In genomic region chr6:43989556-43990248, GRCh38 we compare ENCODE assay signal across 15 cellular contexts.
DNase-seq lines count a peak whose midpoint lies in the region; ATAC-seq and TF ChIP-seq lines count a peak whose summit lies in the region.
"Had no signal": no experiment of that assay in that cellular context is flagged by ENCODE, and none has a peak within 500 bp of the region (broad histone marks: within the 10 kb centered on the region; RNA-seq: fewer than 3 reads in every experiment).

No MANE protein-coding gene starts in this region.

- H3K14ac ChIP-seq in trophoblast cell (ENCODE audit: low read length): no peak overlapping the region

- H3K79me2 ChIP-seq in OCI-LY3 (ENCODE audit: low read length) (no peaks in the 10 kb centered on the region), trophoblast cell (ENCODE audit: control insufficient read depth, insufficient read depth, low read length, poor library complexity) (no peaks in the 10 kb centered on the region)

- CTCF ChIA-PET in naive thymus-derived CD4-positive, alpha-beta T cell (lab: Charles Lee): no interaction called here

- no peaks in the 10 kb centered on the region for H3K9me3 ChIP-seq in OCI-LY3 (ENCODE audit: insufficient read depth, low read length)
- H3K9me3 ChIP-seq in sigmoid colon: no peaks in the 10 kb centered on the region
- no peaks in the 10 kb centered on the region for H3K9me3 ChIP-seq in trophoblast cell (ENCODE audit: insufficient read depth, low read depth, low read length)
- no peaks in the 10 kb centered on the region for H3K9me3 ChIP-seq in naive thymus-derived CD4-positive, alpha-beta T cell (ENCODE audit: control insufficient read depth in 2 of 3, low read length in 3 of 3)
- H3K9me3 ChIP-seq: tibial artery had no signal

- no peak for ATAC-seq in naive thymus-derived CD4-positive, alpha-beta T cell

- no peak overlapping the region for H3K23ac ChIP-seq in trophoblast cell (ENCODE audit: low read length)

- POLR2A ChIA-PET in naive thymus-derived CD4-positive, alpha-beta T cell (lab: Charles Lee): no interaction called here

- no peaks in the 10 kb centered on the region for H4K20me1 ChIP-seq in OCI-LY3 (ENCODE audit: insufficient read depth, low read length)

- no peak overlapping the region for H2BK12ac ChIP-seq in trophoblast cell (ENCODE audit: low read length)

- DNase-seq in DMS53 (lab: John Stamatoyannopoulos, UW): peak; percentile 36
- no peak for DNase-seq in DMS53 treated with DMSO at 0.1 percent for 48 hours (lab: John Stamatoyannopoulos, UW; ENCODE audit: unreplicated experiment)
- DNase-seq in glutamatergic neuron: no peak
- no peak for DNase-seq in sigmoid colon
- no peak for DNase-seq in endothelial cell (ENCODE audit: low spot score)
- DNase-seq in trophoblast cell: no peak
- DNase-seq in naive thymus-derived CD4-positive, alpha-beta T cell: no peak
- DNase-seq: activated CD8-positive, alpha-beta memory T cell treated with anti-CD3 and anti-CD28 coated beads for 24 hours; activated gamma-delta T cell; CD4-positive, alpha-beta memory T cell; NCI-H187 treated with DMSO at 0.1 percent for 48 hours; stimulated activated CD4-positive, alpha-beta T cell treated with anti-CD3 and anti-CD28 coated beads, Interleukin-2, amount 100 ng/mL, for 24 hours; stimulated activated CD8-positive, alpha-beta memory T cell treated with anti-CD3 and anti-CD28 coated beads, Interleukin-4, amount 100 ng/mL, for 48 hours; tibial artery had no signal

- H3K79me1 ChIP-seq in trophoblast cell (ENCODE audit: low read length): no peaks in the 10 kb centered on the region

- H3K27me3 Mint-ChIP-seq in glutamatergic neuron (ENCODE audit: unreplicated experiment): peaks cover 5% of the 10 kb centered on the region
- no peaks in the 10 kb centered on the region for H3K27me3 Mint-ChIP-seq in endothelial cell (ENCODE audit: unreplicated experiment)
- H3K27me3 Mint-ChIP-seq in naive thymus-derived CD4-positive, alpha-beta T cell: peaks cover 0 to 3% (median 0%) of the 10 kb centered on the region in 5 donors

- H3K27ac Mint-ChIP-seq in glutamatergic neuron (ENCODE audit: unreplicated experiment) (peak overlapping the region; percentile 41), endothelial cell (ENCODE audit: unreplicated experiment) (no peak overlapping the region)
- no peak overlapping the region for H3K27ac Mint-ChIP-seq in naive thymus-derived CD4-positive, alpha-beta T cell
- H3K27ac Mint-ChIP-seq: CD4-positive, alpha-beta memory T cell had no signal

- H2AFZ ChIP-seq in OCI-LY3 (ENCODE audit: low read depth, low read length): peak overlapping the region; percentile 17; the same call in 1 of the 2 replicates
- H2AFZ ChIP-seq in trophoblast cell (ENCODE audit: insufficient read depth, low read length, poor library complexity): no peak overlapping the region

- no peak overlapping the region for H3K18ac ChIP-seq in trophoblast cell (ENCODE audit: low read length)

- no peak overlapping the region for H4K91ac ChIP-seq in trophoblast cell (ENCODE audit: low read depth, low read length)

- peaks cover 11% of the 10 kb centered on the region for H3K4me1 ChIP-seq in OCI-LY3 (ENCODE audit: low read length)
- peaks cover 0 to 20% (median 16%) of the 10 kb centered on the region in 4 donors for H3K4me1 ChIP-seq in sigmoid colon
- H3K4me1 ChIP-seq in trophoblast cell (ENCODE audit: control insufficient read depth in 1 of 2, insufficient read depth in 2 of 2, low read length in 2 of 2): peaks cover 0 to 12% of the 10 kb centered on the region in 2 experiments
- H3K4me1 ChIP-seq in naive thymus-derived CD4-positive, alpha-beta T cell (ENCODE audit: control insufficient read depth in 2 of 2, insufficient read depth in 2 of 2, low read length in 2 of 2): no peaks in the 10 kb centered on the region

- H2BK120ac ChIP-seq in trophoblast cell (ENCODE audit: insufficient read depth, low read length, poor library complexity): no peak overlapping the region

- no peaks in the 10 kb centered on the region for H3K36me3 ChIP-seq in OCI-LY3 (replicated peaks; ENCODE audit: low read depth, low read length)
- no peaks in the 10 kb centered on the region for H3K36me3 ChIP-seq in sigmoid colon
- H3K36me3 ChIP-seq in trophoblast cell (ENCODE audit: control insufficient read depth in 1 of 2, insufficient read depth in 2 of 2, low read length in 2 of 2): no peaks in the 10 kb centered on the region
- H3K36me3 ChIP-seq in naive thymus-derived CD4-positive, alpha-beta T cell (ENCODE audit: control insufficient read depth in 2 of 3, insufficient read depth in 3 of 3, low read length in 3 of 3): no peaks in the 10 kb centered on the region
- H3K36me3 ChIP-seq: tibial artery had no signal

- peaks cover 6% of the 10 kb centered on the region for H3K9me3 Mint-ChIP-seq in glutamatergic neuron (ENCODE audit: unreplicated experiment)
- H3K9me3 Mint-ChIP-seq in endothelial cell (ENCODE audit: unreplicated experiment): no peaks in the 10 kb centered on the region
- no peaks in the 10 kb centered on the region for H3K9me3 Mint-ChIP-seq in naive thymus-derived CD4-positive, alpha-beta T cell
- H3K9me3 Mint-ChIP-seq: CD4-positive, alpha-beta memory T cell had no signal

- H3K4me3 ChIP-seq in OCI-LY3 (ENCODE audit: low read length): no peak overlapping the region
- no peak overlapping the region for H3K4me3 ChIP-seq in sigmoid colon
- H3K4me3 ChIP-seq in trophoblast cell (ENCODE audit: low read depth, low read length): no peak overlapping the region
- H3K4me3 ChIP-seq in naive thymus-derived CD4-positive, alpha-beta T cell (ENCODE audit: low read length): no peak overlapping the region
- H3K4me3 ChIP-seq: tibial artery had no signal

- H3K4me2 ChIP-seq in OCI-LY3 (ENCODE audit: low read length) (no peak overlapping the region), trophoblast cell (ENCODE audit: low read length) (no peak overlapping the region)

- H3K27me3 ChIP-seq in OCI-LY3 (ENCODE audit: low read depth, low read length) (peaks cover 8% of the 10 kb centered on the region), sigmoid colon (no peaks in the 10 kb centered on the region), trophoblast cell (ENCODE audit: insufficient read depth, low read length) (no peaks in the 10 kb centered on the region)
- no peaks in the 10 kb centered on the region for H3K27me3 ChIP-seq in naive thymus-derived CD4-positive, alpha-beta T cell (ENCODE audit: control insufficient read depth in 2 of 2, insufficient read depth in 2 of 2, low read length in 2 of 2)

- H3K27ac ChIP-seq in OCI-LY3 (ENCODE audit: low read length) (no peak overlapping the region), sigmoid colon (peak overlapping the region; percentile 38 to 77 (median 72)), trophoblast cell (ENCODE audit: low read depth, low read length) (no peak overlapping the region)
- H3K27ac ChIP-seq in naive thymus-derived CD4-positive, alpha-beta T cell (ENCODE audit: low read depth, low read length): no peak overlapping the region
- H3K27ac ChIP-seq: tibial artery had no signal

- H4K8ac ChIP-seq in trophoblast cell (ENCODE audit: low read depth, low read length): no peak overlapping the region

- H3K4me1 Mint-ChIP-seq in glutamatergic neuron (ENCODE audit: low read depth, unreplicated experiment) (peaks cover 2% of the 10 kb centered on the region), endothelial cell (ENCODE audit: unreplicated experiment) (no peaks in the 10 kb centered on the region)
- H3K4me1 Mint-ChIP-seq in naive thymus-derived CD4-positive, alpha-beta T cell: no peaks in the 10 kb centered on the region
- H3K4me1 Mint-ChIP-seq: CD4-positive, alpha-beta memory T cell had no signal

- intact Hi-C loops in sigmoid colon (cut with DNase I): no loop called here
- intact Hi-C loops in naive thymus-derived CD4-positive, alpha-beta T cell (cut with micrococcal nuclease): no loop called here

- 77 to 86% methylated on average over 10 of the region's 10 CpGs for whole genome bisulfite sequencing in sigmoid colon, 2 donors
- no CpG with 5 or more reads among the region's 10 CpGs for whole genome bisulfite sequencing in trophoblast cell (ENCODE audit: extremely low coverage, insufficient coverage, insufficient read length)

- no peak overlapping the region for H3K4me3 Mint-ChIP-seq in glutamatergic neuron (ENCODE audit: unreplicated experiment)
- H3K4me3 Mint-ChIP-seq in endothelial cell (ENCODE audit: unreplicated experiment): no peak overlapping the region
- H3K4me3 Mint-ChIP-seq in naive thymus-derived CD4-positive, alpha-beta T cell: no peak overlapping the region
- H3K4me3 Mint-ChIP-seq: CD4-positive, alpha-beta memory T cell had no signal

- no peak overlapping the region for H2BK5ac ChIP-seq in trophoblast cell (ENCODE audit: low read depth, low read length, poor library complexity)

- TF ChIP-seq CTCF in OCI-LY3 (IDR thresholded peaks at IDR 0.05; ENCODE audit: low read depth, low read length): no peak
- TF ChIP-seq CTCF in glutamatergic neuron (IDR thresholded peaks at IDR 0.05; ENCODE audit: partially characterized antibody, unreplicated experiment): no peak
- TF ChIP-seq CTCF in sigmoid colon (IDR thresholded peaks at IDR 0.05): no peak
- no peak for TF ChIP-seq CTCF in endothelial cell (IDR thresholded peaks at IDR 0.05; ENCODE audit: unreplicated experiment)

- H3K9ac ChIP-seq in OCI-LY3 (ENCODE audit: low read length): no peak overlapping the region
- H3K9ac ChIP-seq in trophoblast cell (ENCODE audit: low read length): no peak overlapping the region

- no peak overlapping the region for H4K12ac ChIP-seq in trophoblast cell (ENCODE audit: low read depth, low read length)

- TF ChIP-seq POLR2A in sigmoid colon (IDR thresholded peaks at IDR 0.05): no peak

- H3K36me3 Mint-ChIP-seq in glutamatergic neuron (ENCODE audit: unreplicated experiment) (no peaks in the 10 kb centered on the region), endothelial cell (ENCODE audit: low read depth, unreplicated experiment) (no peaks in the 10 kb centered on the region)
- no peaks in the 10 kb centered on the region for H3K36me3 Mint-ChIP-seq in naive thymus-derived CD4-positive, alpha-beta T cell
- H3K36me3 Mint-ChIP-seq: CD4-positive, alpha-beta memory T cell had no signal

- no peak overlapping the region for H3K4ac ChIP-seq in trophoblast cell (ENCODE audit: low read depth, low read length)

- TF ChIP-seq EP300 in sigmoid colon (IDR thresholded peaks at IDR 0.05): no peak

- no peak overlapping the region for H2AK5ac ChIP-seq in trophoblast cell (ENCODE audit: low read length)

Comparison
In these comparisons a context has a peak if more than half of its experiments do, and no peak if none do; other contexts are left out.
1. H3K27ac ChIP-seq: peak in sigmoid colon (4 of 4); none in OCI-LY3 (single experiment), trophoblast cell (single experiment) and naive thymus-derived CD4-positive, alpha-beta T cell (single experiment).